ENCODE assay signal across 13 cellular contexts in the genomic region with DNA sequence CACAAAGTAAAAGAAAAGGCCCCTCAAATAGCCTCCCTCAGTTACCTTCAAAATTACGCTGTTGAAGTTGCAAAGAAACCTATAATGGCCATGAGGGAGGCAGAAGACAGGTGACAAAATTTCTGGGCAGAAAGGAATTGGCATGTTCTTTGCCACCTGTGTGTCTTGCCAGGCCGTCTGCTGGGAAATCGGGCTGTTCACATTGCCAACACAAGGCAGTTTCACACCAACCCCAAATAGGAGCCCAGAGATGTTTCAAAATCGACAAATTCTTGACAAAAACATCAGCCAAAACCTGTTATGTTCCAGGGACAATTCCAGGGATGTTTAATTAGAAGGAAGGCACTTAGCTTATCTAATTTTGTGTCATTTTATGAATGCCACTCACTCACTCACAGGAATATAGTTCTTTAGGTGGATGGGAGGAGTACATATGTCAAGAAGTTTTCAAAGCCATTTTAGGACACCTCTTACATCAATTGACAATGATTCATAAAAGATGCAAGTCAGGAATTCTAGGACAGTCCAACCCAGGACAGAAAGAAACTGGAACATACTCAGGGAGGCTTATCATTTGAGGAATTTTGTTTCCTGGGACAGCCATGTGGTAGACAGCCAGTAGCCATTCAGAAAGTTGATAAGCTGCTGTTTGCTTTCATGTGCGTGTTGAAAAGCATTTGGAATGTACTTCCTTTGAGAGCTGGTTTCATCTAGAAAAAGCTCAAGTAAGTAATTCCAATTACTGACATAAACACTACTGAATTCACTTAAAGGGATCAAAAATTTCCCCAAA.
DNase-seq lines count a peak whose midpoint lies in the region; ATAC-seq, FAIRE-seq and TF ChIP-seq lines count a peak whose summit lies in the region.
"Had no signal": no experiment of that assay in that cellular context is flagged by ENCODE, and none has a peak within 500 bp of the region (broad histone marks: within the 10 kb centered on the region; RNA-seq: fewer than 3 reads in every experiment).

No MANE protein-coding gene starts in this region.

- H3K27me3 Mint-ChIP-seq in astrocyte (ENCODE audit: low read depth, unreplicated experiment): no peaks in the 10 kb centered on the region

- DNase-seq in astrocyte (ENCODE audit: low read depth) (peak; percentile 63), right atrium auricular region (ENCODE audit: low spot score) (no peak), psoas muscle (no peak), NCI-H345 treated with DMSO at 0.1 percent for 48 hours (lab: John Stamatoyannopoulos, UW; ENCODE audit: unreplicated experiment) (no peak), hepatic stellate cell (ENCODE audit: low spot score) (no peak), LoVo (ENCODE audit: low spot score) (no peak)
- DNase-seq: activated gamma-delta T cell treated with Interleukin-2 at 50 U/mL for 16 hours; Calu3; NCI-H2171; SK-N-SH; stimulated activated naive CD8-positive, alpha-beta T cell treated with anti-CD3 and anti-CD28 coated beads, Interleukin-15, Interleukin-2, amounts not matched to agents 100 U/mL and 50 U/mL, for 24 hours had no signal

- H3K79me2 ChIP-seq in ACC112 (ENCODE audit: control insufficient read depth, insufficient read depth, low read length, unreplicated experiment): no peaks in the 10 kb centered on the region
- no peaks in the 10 kb centered on the region for H3K79me2 ChIP-seq in astrocyte (ENCODE audit: insufficient read depth, low read length)

- peaks cover 13% of the 10 kb centered on the region for H3K4me1 ChIP-seq in ACC112 (ENCODE audit: control insufficient read depth, insufficient read depth, low read length, unreplicated experiment)
- H3K4me1 ChIP-seq in astrocyte (ENCODE audit: insufficient read depth, low read length): peaks cover 12% of the 10 kb centered on the region
- H3K4me1 ChIP-seq in right atrium auricular region: peaks cover 0 to 22% of the 10 kb centered on the region in 2 donors
- H3K4me1 ChIP-seq in psoas muscle: no peaks in the 10 kb centered on the region

- H3K27me3 ChIP-seq in ACC112 (ENCODE audit: insufficient read depth, low read length) (no peaks in the 10 kb centered on the region), astrocyte (ENCODE audit: insufficient read depth, low read length) (no peaks in the 10 kb centered on the region), right atrium auricular region (no peaks in the 10 kb centered on the region), psoas muscle (ENCODE audit: insufficient read depth in 3 of 3, low read length in 2 of 3) (no peaks in the 10 kb centered on the region)

- peaks cover 3% of the 10 kb centered on the region for H3K9me3 Mint-ChIP-seq in astrocyte (ENCODE audit: unreplicated experiment)

- H3K36me3 ChIP-seq in ACC112 (ENCODE audit: insufficient read depth, low read length) (no peaks in the 10 kb centered on the region), astrocyte (ENCODE audit: insufficient read depth, low read length) (no peaks in the 10 kb centered on the region), right atrium auricular region (no peaks in the 10 kb centered on the region), psoas muscle (ENCODE audit: insufficient read depth in 1 of 2, low read depth in 1 of 2) (peaks cover 0 to 3% of the 10 kb centered on the region in 2 donors)

- 55 to 82% (median 64%) methylated on average over 5 of the region's 5 CpGs for WGBS in psoas muscle, 3 donors

- H3K4me1 Mint-ChIP-seq in astrocyte (ENCODE audit: low read depth, unreplicated experiment): peaks cover 12% of the 10 kb centered on the region

- peak overlapping the region; percentile 23 for H3K4me2 ChIP-seq in astrocyte (ENCODE audit: low read length)
- H3K4me2 ChIP-seq: SK-N-SH had no signal

- H3K4me3 ChIP-seq in ACC112 (ENCODE audit: low read depth, low read length) (no peak overlapping the region), astrocyte (ENCODE audit: insufficient read depth, low read depth, low read length) (no peak overlapping the region), right atrium auricular region (no peak overlapping the region), psoas muscle (no peak overlapping the region)

- peaks cover 1% of the 10 kb centered on the region for H3K36me3 Mint-ChIP-seq in astrocyte (ENCODE audit: low read depth, unreplicated experiment)

- FAIRE-seq in astrocyte (lab: Jason Lieb, UNC): peak; percentile 76

- no peak for TF ChIP-seq CTCF in astrocyte (IDR thresholded peaks at IDR 0.05; ENCODE audit: insufficient read depth, low read depth, low read length)
- no peak for TF ChIP-seq CTCF in right atrium auricular region (IDR thresholded peaks at IDR 0.05)
- no peak for TF ChIP-seq CTCF in psoas muscle (IDR thresholded peaks at IDR 0.05)

- no peaks in the 10 kb centered on the region for H3K9me3 ChIP-seq in astrocyte (ENCODE audit: insufficient read depth, low read depth, low read length)
- no peaks in the 10 kb centered on the region for H3K9me3 ChIP-seq in right atrium auricular region
- H3K9me3 ChIP-seq in psoas muscle: peaks cover 4% of the 10 kb centered on the region
- H3K9me3 ChIP-seq: SK-N-SH had no signal

- peak in 3 of 4 donors; percentile 83 to 95 (median 92) for ATAC-seq in psoas muscle
- ATAC-seq in GM21529 (IDR thresholded peaks at IDR 0.05; ENCODE audit: unreplicated experiment): no peak
- ATAC-seq: stimulated activated naive CD8-positive, alpha-beta T cell treated with anti-CD3 and anti-CD28 coated beads, Interleukin-15, Interleukin-2, amounts not matched to agents 100 U/mL and 50 U/mL, for 24 hours had no signal

- H3K27ac Mint-ChIP-seq in astrocyte (ENCODE audit: unreplicated experiment): no peak overlapping the region

- no peaks in the 10 kb centered on the region for H4K20me1 ChIP-seq in astrocyte (ENCODE audit: insufficient read depth, low read length)

- H3K27ac ChIP-seq in ACC112 (ENCODE audit: low read depth, low read length) (peak overlapping the region; percentile 42), astrocyte (ENCODE audit: low read depth, low read length) (peak overlapping the region; percentile 11), right atrium auricular region (peak overlapping the region; percentile 48 to 85), psoas muscle (no peak overlapping the region)

- intact Hi-C loops in psoas muscle (cut with DNase I): loop anchor here in 1 of 2 donors (2.0 kb wide), 1 partner anchor 27 kb away; no protein-coding TSS in a partner anchor

- H3K9ac ChIP-seq in astrocyte (ENCODE audit: low read length): no peak overlapping the region
- H3K9ac ChIP-seq: SK-N-SH had no signal

- no peak overlapping the region for H3K4me3 Mint-ChIP-seq in astrocyte (ENCODE audit: unreplicated experiment)

- H2AFZ ChIP-seq in ACC112 (ENCODE audit: low read length, unreplicated experiment) (no peak overlapping the region), astrocyte (ENCODE audit: low read depth, low read length) (no peak overlapping the region)
